ENCODE assay signal across 8 cellular contexts in the genomic region with DNA sequence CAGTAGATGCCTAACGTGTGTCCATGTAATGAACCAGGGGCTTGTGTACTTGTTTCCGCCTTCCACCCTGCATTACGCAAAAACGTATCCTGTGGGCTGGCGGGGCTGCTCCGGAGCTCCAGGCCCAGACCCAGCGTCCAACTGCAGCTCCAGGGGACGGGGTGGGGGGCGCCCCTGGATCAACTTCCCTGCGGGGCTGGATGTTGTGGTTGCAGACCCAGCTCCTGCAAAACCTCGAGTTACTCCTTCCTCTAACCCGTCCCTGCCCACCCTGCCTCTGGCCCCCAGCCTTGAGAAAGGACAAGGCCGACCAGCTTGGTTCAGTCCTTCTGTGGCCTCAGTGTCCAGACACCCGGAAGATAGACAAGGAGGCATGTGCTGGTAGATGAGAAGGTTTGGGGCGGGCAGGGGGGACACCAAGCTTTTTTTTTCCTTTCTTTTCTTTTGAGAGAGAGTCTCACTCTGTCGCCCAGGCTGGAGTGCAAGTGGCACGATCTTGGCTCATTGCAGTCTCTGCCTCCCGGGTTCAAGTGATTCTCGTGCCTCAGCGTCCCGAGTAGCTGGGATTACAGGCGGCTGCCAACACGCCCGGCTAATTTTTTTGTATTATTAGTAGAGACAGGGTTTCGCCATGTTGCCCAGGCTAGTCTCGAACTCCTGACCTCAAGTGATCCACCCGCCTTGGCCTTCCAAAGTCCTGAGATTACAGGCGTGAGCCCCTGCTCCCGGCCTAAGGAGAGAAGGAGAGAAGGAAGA. TPM values are rescaled to one million over a fixed set of nuclear protein-coding genes. Genes with fewer than 3 reads are reported as not detected.
DNase-seq lines count a peak whose midpoint lies in the region; ATAC-seq and TF ChIP-seq lines count a peak whose summit lies in the region.

No MANE protein-coding gene starts in this region.

- peak overlapping the region; percentile 95 to 99 (median 98) for H3K27ac Mint-ChIP-seq in naive thymus-derived CD8-positive, alpha-beta T cell

- DNase-seq in AG10803 (ENCODE audit: low read depth) (no peak), LNCaP clone FGC (ENCODE audit: low read depth) (no peak), NCI-H226 (no peak), inferior parietal cortex (ENCODE audit: extremely low spot score) (no peak), GM20000 (ENCODE audit: low spot score) (no peak)
- DNase-seq in naive thymus-derived CD8-positive, alpha-beta T cell = no peak

- H3K4me1 Mint-ChIP-seq in naive thymus-derived CD8-positive, alpha-beta T cell = peaks cover 6 to 39% (median 36%) of the 10 kb centered on the region in 4 donors

- H3K9me3 Mint-ChIP-seq in naive thymus-derived CD8-positive, alpha-beta T cell = no peaks in the 10 kb centered on the region

- peak overlapping the region; percentile 95 for H3K27ac ChIP-seq in cingulate gyrus (ENCODE audit: low read depth, low read length)

- POLR2A ChIA-PET in naive thymus-derived CD8-positive, alpha-beta T cell (lab: Charles Lee) = interaction anchor here (0.8 to 2.6 kb wide), 23 partner anchors 8 to 254 kb away, joined by 3 to 20 read pairs (median 4); a partner anchor contains a TSS

- peak overlapping the region; percentile 96 for H3K4me3 ChIP-seq in AG10803 (ENCODE audit: low read length)
- H3K4me3 ChIP-seq in LNCaP clone FGC (ENCODE audit: low read depth, low read length) = peak overlapping the region; percentile 88

- H3K36me3 Mint-ChIP-seq in naive thymus-derived CD8-positive, alpha-beta T cell = peaks cover 4 to 23% (median 9%) of the 10 kb centered on the region in 3 donors

- H3K27me3 Mint-ChIP-seq in naive thymus-derived CD8-positive, alpha-beta T cell = no peaks in the 10 kb centered on the region

- H3K4me3 Mint-ChIP-seq in naive thymus-derived CD8-positive, alpha-beta T cell = peak overlapping the region; percentile 94 to 99 (median 97)

- no peak for ATAC-seq in naive thymus-derived CD8-positive, alpha-beta T cell
- no peak for ATAC-seq in GM21717 (IDR thresholded peaks at IDR 0.05; ENCODE audit: unreplicated experiment)

- no peak for TF ChIP-seq CTCF in AG10803 (conservative IDR thresholded peaks at IDR 0.05; ENCODE audit: low read length)
- TF ChIP-seq CTCF in LNCaP clone FGC (IDR thresholded peaks at IDR 0.05; ENCODE audit: control insufficient read depth, extremely low read depth, insufficient read depth) = no peak
- no peak for TF ChIP-seq CTCF in GM20000 (IDR thresholded peaks at IDR 0.05; ENCODE audit: extremely low read depth, missing control alignments)

RNA-seq across cellular contexts. Expression of a gene that starts 0.7 kb away (rescaled TPM):
- 100 to 1,000 TPM; 199 to 210 TPM for total RNA-seq in naive thymus-derived CD8-positive, alpha-beta T cell
- polyA plus RNA-seq in naive thymus-derived CD8-positive, alpha-beta T cell = 10 to 100 TPM; 46.0 to 62.6 (median 49.0) TPM

RNA-seq across cellular contexts. Expression of a gene that starts 25.3 kb away (rescaled TPM):
- under 1 TPM in 1 of 2 experiments, not detected in 1; 0.21 TPM for total RNA-seq in naive thymus-derived CD8-positive, alpha-beta T cell
- polyA plus RNA-seq in naive thymus-derived CD8-positive, alpha-beta T cell = 1 to 10 TPM in 2 of 3 donors, not detected in 1; 1.9 to 4.6 TPM

RNA-seq across cellular contexts. Expression of a gene that starts 29.7 kb away (rescaled TPM):
- not detected for total RNA-seq in naive thymus-derived CD8-positive, alpha-beta T cell
- under 1 TPM in 1 of 3 donors, not detected in 2; 0.70 TPM for polyA plus RNA-seq in naive thymus-derived CD8-positive, alpha-beta T cell

RNA-seq across cellular contexts. Expression of a gene that starts 32.0 kb away (rescaled TPM):
- 10 to 100 TPM; 79.7 to 80.5 TPM for total RNA-seq in naive thymus-derived CD8-positive, alpha-beta T cell
- polyA plus RNA-seq in naive thymus-derived CD8-positive, alpha-beta T cell = 10 to 100 TPM; 53.3 to 79.1 (median 64.5) TPM

RNA-seq across cellular contexts. Expression of a gene that starts 36.7 kb away (rescaled TPM):
- total RNA-seq in naive thymus-derived CD8-positive, alpha-beta T cell = 1 to 10 TPM; 3.4 to 3.7 TPM
- polyA plus RNA-seq in naive thymus-derived CD8-positive, alpha-beta T cell = 1 to 10 TPM in 2 of 3 donors, under 1 TPM in 1; 0.28 to 2.8 (median 1.8) TPM
